In genomic region chr7:43313628-43314378, GRCh38 we compare ENCODE assay signal across 1 cellular context.
TF ChIP-seq lines count a peak whose summit lies in the region.

No MANE protein-coding gene starts in this region.

TF ChIP-seq in GM23338, 12 proteins besides CTCF, POLR2A, EP300 and RAD21:
- TF ChIP-seq, protein P1, sequence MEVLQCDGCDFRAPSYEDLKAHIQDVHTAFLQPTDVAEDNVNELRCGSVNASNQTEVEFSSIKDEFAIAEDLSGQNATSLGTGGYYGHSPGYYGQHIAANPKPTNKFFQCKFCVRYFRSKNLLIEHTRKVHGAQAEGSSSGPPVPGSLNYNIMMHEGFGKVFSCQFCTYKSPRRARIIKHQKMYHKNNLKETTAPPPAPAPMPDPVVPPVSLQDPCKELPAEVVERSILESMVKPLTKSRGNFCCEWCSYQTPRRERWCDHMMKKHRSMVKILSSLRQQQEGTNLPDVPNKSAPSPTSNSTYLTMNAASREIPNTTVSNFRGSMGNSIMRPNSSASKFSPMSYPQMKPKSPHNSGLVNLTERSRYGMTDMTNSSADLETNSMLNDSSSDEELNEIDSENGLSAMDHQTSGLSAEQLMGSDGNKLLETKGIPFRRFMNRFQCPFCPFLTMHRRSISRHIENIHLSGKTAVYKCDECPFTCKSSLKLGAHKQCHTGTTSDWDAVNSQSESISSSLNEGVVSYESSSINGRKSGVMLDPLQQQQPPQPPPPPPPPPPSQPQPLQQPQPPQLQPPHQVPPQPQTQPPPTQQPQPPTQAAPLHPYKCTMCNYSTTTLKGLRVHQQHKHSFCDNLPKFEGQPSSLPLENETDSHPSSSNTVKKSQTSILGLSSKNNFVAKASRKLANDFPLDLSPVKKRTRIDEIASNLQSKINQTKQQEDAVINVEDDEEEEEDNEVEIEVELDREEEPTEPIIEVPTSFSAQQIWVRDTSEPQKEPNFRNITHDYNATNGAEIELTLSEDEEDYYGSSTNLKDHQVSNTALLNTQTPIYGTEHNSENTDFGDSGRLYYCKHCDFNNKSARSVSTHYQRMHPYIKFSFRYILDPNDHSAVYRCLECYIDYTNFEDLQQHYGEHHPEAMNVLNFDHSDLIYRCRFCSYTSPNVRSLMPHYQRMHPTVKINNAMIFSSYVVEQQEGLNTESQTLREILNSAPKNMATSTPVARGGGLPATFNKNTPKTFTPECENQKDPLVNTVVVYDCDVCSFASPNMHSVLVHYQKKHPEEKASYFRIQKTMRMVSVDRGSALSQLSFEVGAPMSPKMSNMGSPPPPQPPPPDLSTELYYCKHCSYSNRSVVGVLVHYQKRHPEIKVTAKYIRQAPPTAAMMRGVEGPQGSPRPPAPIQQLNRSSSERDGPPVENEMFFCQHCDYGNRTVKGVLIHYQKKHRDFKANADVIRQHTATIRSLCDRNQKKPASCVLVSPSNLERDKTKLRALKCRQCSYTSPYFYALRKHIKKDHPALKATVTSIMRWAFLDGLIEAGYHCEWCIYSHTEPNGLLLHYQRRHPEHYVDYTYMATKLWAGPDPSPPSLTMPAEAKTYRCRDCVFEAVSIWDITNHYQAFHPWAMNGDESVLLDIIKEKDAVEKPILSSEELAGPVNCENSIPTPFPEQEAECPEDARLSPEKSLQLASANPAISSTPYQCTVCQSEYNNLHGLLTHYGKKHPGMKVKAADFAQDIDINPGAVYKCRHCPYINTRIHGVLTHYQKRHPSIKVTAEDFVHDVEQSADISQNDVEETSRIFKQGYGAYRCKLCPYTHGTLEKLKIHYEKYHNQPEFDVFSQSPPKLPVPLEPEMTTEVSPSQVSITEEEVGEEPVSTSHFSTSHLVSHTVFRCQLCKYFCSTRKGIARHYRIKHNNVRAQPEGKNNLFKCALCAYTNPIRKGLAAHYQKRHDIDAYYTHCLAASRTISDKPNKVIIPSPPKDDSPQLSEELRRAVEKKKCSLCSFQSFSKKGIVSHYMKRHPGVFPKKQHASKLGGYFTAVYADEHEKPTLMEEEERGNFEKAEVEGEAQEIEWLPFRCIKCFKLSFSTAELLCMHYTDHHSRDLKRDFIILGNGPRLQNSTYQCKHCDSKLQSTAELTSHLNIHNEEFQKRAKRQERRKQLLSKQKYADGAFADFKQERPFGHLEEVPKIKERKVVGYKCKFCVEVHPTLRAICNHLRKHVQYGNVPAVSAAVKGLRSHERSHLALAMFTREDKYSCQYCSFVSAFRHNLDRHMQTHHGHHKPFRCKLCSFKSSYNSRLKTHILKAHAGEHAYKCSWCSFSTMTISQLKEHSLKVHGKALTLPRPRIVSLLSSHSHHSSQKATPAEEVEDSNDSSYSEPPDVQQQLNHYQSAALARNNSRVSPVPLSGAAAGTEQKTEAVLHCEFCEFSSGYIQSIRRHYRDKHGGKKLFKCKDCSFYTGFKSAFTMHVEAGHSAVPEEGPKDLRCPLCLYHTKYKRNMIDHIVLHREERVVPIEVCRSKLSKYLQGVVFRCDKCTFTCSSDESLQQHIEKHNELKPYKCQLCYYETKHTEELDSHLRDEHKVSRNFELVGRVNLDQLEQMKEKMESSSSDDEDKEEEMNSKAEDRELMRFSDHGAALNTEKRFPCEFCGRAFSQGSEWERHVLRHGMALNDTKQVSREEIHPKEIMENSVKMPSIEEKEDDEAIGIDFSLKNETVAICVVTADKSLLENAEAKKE (CRISPR knock-in tag; IDR thresholded peaks at IDR 0.05), result no peak
- no peak for TF ChIP-seq POLR2AphosphoS5 (IDR thresholded peaks at IDR 0.05; ENCODE audit: low read depth)
- TF ChIP-seq NANOG (IDR thresholded peaks at IDR 0.05; ENCODE audit: borderline replicate concordance), result no peak
- no peak for TF ChIP-seq EZH2 (IDR thresholded peaks at IDR 0.05; ENCODE audit: low read depth, unreplicated experiment)
- TF ChIP-seq STAT1 (IDR thresholded peaks at IDR 0.05; ENCODE audit: unreplicated experiment), result no peak
- TF ChIP-seq JUNB (IDR thresholded peaks at IDR 0.05; ENCODE audit: unreplicated experiment), result no peak
- TF ChIP-seq, protein P2, sequence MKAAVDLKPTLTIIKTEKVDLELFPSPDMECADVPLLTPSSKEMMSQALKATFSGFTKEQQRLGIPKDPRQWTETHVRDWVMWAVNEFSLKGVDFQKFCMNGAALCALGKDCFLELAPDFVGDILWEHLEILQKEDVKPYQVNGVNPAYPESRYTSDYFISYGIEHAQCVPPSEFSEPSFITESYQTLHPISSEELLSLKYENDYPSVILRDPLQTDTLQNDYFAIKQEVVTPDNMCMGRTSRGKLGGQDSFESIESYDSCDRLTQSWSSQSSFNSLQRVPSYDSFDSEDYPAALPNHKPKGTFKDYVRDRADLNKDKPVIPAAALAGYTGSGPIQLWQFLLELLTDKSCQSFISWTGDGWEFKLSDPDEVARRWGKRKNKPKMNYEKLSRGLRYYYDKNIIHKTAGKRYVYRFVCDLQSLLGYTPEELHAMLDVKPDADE (IDR thresholded peaks at IDR 0.05), result no peak
- TF ChIP-seq EZH2phosphoT487 (IDR thresholded peaks at IDR 0.05; ENCODE audit: unreplicated experiment), result no peak
- TF ChIP-seq ZNF331 (CRISPR knock-in tag; IDR thresholded peaks at IDR 0.05; ENCODE audit: low read depth), result no peak
- TF ChIP-seq CREB1 (CRISPR knock-in tag; IDR thresholded peaks at IDR 0.05; ENCODE audit: low read depth), result no peak
- TF ChIP-seq REST (IDR thresholded peaks at IDR 0.05; ENCODE audit: unreplicated experiment), result no peak
- TF ChIP-seq ZNF114 (CRISPR knock-in tag; IDR thresholded peaks at IDR 0.05), result no peak
